ENCODE assay signal across 2 cellular contexts in the genomic region with DNA sequence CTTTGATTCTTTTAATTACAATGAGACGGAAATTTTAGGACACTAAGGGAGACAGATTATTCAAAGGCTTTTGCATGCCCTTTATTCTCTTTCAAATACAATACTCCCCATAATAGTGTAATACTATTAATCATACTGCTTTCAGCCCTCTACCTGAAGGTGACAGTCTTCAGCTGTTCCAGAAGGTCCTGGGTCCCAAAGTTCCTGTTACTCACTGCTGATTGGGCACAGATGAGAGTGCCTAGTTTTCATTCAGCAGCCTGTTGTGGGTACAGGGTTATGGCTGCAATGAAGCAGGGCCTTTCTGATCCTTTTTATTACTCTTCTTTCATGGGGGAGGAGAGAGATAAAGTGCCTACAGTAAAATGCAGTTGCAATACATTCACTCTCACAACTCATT.
TF ChIP-seq lines count a peak whose summit lies in the region.

No MANE protein-coding gene starts in this region.

TF ChIP-seq in GM23338, 12 proteins besides CTCF, POLR2A, EP300 and RAD21 (continued from another document):
- TF ChIP-seq STAT1 (IDR thresholded peaks at IDR 0.05; ENCODE audit: unreplicated experiment), result no peak
- TF ChIP-seq NANOG (IDR thresholded peaks at IDR 0.05; ENCODE audit: borderline replicate concordance), result no peak

TF ChIP-seq in H1, 55 proteins besides CTCF, POLR2A, EP300 and RAD21 (continued from another document):
- TF ChIP-seq, protein P1, sequence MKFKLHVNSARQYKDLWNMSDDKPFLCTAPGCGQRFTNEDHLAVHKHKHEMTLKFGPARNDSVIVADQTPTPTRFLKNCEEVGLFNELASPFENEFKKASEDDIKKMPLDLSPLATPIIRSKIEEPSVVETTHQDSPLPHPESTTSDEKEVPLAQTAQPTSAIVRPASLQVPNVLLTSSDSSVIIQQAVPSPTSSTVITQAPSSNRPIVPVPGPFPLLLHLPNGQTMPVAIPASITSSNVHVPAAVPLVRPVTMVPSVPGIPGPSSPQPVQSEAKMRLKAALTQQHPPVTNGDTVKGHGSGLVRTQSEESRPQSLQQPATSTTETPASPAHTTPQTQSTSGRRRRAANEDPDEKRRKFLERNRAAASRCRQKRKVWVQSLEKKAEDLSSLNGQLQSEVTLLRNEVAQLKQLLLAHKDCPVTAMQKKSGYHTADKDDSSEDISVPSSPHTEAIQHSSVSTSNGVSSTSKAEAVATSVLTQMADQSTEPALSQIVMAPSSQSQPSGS (IDR thresholded peaks at IDR 0.05; ENCODE audit: low read length), result no peak
- TF ChIP-seq CBX8 (IDR thresholded peaks at IDR 0.05; ENCODE audit: borderline replicate concordance, low read depth, low read length), result no peak
- TF ChIP-seq KDM1A (IDR thresholded peaks at IDR 0.05; ENCODE audit: borderline replicate concordance, low read length), result no peak
- TF ChIP-seq ASH2L (IDR thresholded peaks at IDR 0.05; ENCODE audit: low read length), result no peak
TF ChIP-seq in H1: peak in this region for 0.
